ENCODE assay signal across 19 cellular contexts in the genomic region with DNA sequence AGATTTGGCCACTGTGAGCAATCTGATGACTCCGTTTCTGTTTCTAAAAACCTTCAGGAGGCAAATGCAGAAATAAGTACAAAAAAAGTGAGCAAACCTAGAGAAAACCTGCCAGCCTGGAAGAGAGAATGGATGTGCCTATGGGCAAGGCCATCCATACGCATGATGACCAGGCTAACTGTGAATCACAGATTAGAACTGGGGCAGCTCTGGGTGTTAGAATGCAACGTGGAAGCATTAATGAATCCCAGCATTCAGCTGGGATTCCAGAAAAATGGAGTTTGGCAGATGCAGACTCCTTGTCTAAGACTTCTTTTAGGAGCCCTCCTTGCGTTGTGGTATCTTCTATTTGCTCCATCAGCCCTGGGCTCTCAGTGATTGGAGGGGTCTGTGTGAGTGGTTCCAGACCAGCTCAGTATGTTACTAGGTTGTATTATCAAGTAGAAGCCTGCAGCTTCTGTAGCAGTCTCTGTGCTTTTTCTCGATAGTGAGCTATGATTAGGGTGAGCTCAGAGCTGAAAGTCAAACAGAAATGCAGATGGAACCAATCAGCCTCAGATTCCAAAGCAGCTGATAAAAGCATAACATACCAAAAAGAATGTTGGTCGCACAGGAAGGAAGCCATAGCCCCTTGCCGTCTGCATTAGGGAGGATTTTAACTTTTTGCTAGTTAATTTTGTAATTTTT.
DNase-seq lines count a peak whose midpoint lies in the region; ATAC-seq, FAIRE-seq and TF ChIP-seq lines count a peak whose summit lies in the region.
"Had no signal": no experiment of that assay in that cellular context is flagged by ENCODE, and none has a peak within 500 bp of the region (broad histone marks: within the 10 kb centered on the region; RNA-seq: fewer than 3 reads in every experiment).

No MANE protein-coding gene starts in this region.

- H3K4me1 ChIP-seq in HUES48 (ENCODE audit: control insufficient read depth, insufficient read depth, low read length): peaks cover 20% of the 10 kb centered on the region
- H3K4me1 ChIP-seq in lower lobe of right lung: peaks cover 20% of the 10 kb centered on the region
- H3K4me1 ChIP-seq in uterus: no peaks in the 10 kb centered on the region
- H3K4me1 ChIP-seq in gastroesophageal sphincter: no peaks in the 10 kb centered on the region
- H3K4me1 ChIP-seq: parathyroid adenoma had no signal

- H3K4me3 ChIP-seq in HUES48 (ENCODE audit: low read depth, low read length) (no peak overlapping the region), lower lobe of right lung (no peak overlapping the region), uterus (no peak overlapping the region), gastroesophageal sphincter (no peak overlapping the region)
- H3K4me3 ChIP-seq: stomach had no signal

- H3K27ac ChIP-seq in HUES48 (ENCODE audit: low read depth, low read length) (peak overlapping the region; percentile 33), lower lobe of right lung (peak overlapping the region; percentile 53), uterus (no peak overlapping the region), gastroesophageal sphincter (no peak overlapping the region)
- H3K27ac ChIP-seq: parathyroid adenoma had no signal

- WGBS in gastroesophageal sphincter (ENCODE audit: low coverage in 1 of 2), 2 donors: 44 to 51% methylated on average over 5 to 6 of the region's 7 CpGs

- H3K27me3 ChIP-seq in HUES48 (ENCODE audit: control insufficient read depth, insufficient read depth, low read length) (no peaks in the 10 kb centered on the region), lower lobe of right lung (ENCODE audit: low read depth) (no peaks in the 10 kb centered on the region), uterus (no peaks in the 10 kb centered on the region), gastroesophageal sphincter (no peaks in the 10 kb centered on the region)
- H3K27me3 ChIP-seq: stomach had no signal

- no peaks in the 10 kb centered on the region for H3K36me3 ChIP-seq in HUES48 (ENCODE audit: control insufficient read depth, insufficient read depth, low read length)
- no peaks in the 10 kb centered on the region for H3K36me3 ChIP-seq in lower lobe of right lung
- no peaks in the 10 kb centered on the region for H3K36me3 ChIP-seq in uterus
- H3K36me3 ChIP-seq in gastroesophageal sphincter: no peaks in the 10 kb centered on the region
- H3K36me3 ChIP-seq: stomach had no signal

- peak; percentile 59 for FAIRE-seq in endometrium (lab: Jason Lieb, UNC)

- no peak for ATAC-seq in lower lobe of right lung
- no peak for ATAC-seq in gastroesophageal sphincter
- ATAC-seq in HG03342 (IDR thresholded peaks at IDR 0.05; ENCODE audit: unreplicated experiment): no peak
- no peak for ATAC-seq in GM19397 (IDR thresholded peaks at IDR 0.05; ENCODE audit: unreplicated experiment)

- intact Hi-C loops in lower lobe of right lung (cut with DNase I): no loop called here
- intact Hi-C loops in uterus (cut with DNase I; ENCODE audit: low total_unique reads): no loop called here

- no peak overlapping the region for H3K9ac ChIP-seq in HUES48 (ENCODE audit: low read depth, low read length)
- H3K9ac ChIP-seq: parathyroid adenoma had no signal

- TF ChIP-seq POLR2A in uterus (IDR thresholded peaks at IDR 0.05) (no peak), gastroesophageal sphincter (IDR thresholded peaks at IDR 0.05) (no peak)

- TF ChIP-seq CTCF in AG09319 (IDR thresholded peaks at IDR 0.05; ENCODE audit: low read depth, low read length) (no peak), lower lobe of right lung (IDR thresholded peaks at IDR 0.05) (no peak), uterus (IDR thresholded peaks at IDR 0.05) (no peak), gastroesophageal sphincter (IDR thresholded peaks at IDR 0.05) (no peak)

- TF ChIP-seq EP300 in gastroesophageal sphincter (IDR thresholded peaks at IDR 0.05): no peak

- DNase-seq in AG09319 (ENCODE audit: extremely low read depth, low read depth): peak; percentile 44
- DNase-seq in lower lobe of right lung: no peak
- DNase-seq in uterus: no peak
- DNase-seq: activated CD4-positive, alpha-beta T cell treated with anti-CD3 and anti-CD28 coated beads, Interleukin-2, amount 50 U/mL, for 4 hours; activated naive CD8-positive, alpha-beta T cell treated with anti-CD3 and anti-CD28 coated beads, Interleukin-2, amount 10 ng/mL, durations not matched to agents 7 days and 5 days; activated T-cell treated with anti-CD3 and anti-CD28 coated beads, Interleukin-2, amount 50 U/mL, for 48 hours; DMS79 treated with DMSO at 0.1 percent for 48 hours; glutamatergic neuron; kidney glomerular epithelial cell; NCI-H2029 treated with DMSO at 0.1 percent for 48 hours; NCI-H524 treated with DMSO at 0.1 percent for 48 hours; stimulated activated CD4-positive, alpha-beta T cell treated with anti-CD3 and anti-CD28 coated beads, Interleukin-12 subunit alpha, Interleukin-12 subunit beta, amount 100 ng/mL, for 4 hours; stomach had no signal

- peaks cover 4% of the 10 kb centered on the region; the same call in 1 of the 2 replicates for H3K9me3 ChIP-seq in HUES48 (ENCODE audit: control insufficient read depth, insufficient read depth, low read length)
- peaks cover 13% of the 10 kb centered on the region for H3K9me3 ChIP-seq in lower lobe of right lung
- H3K9me3 ChIP-seq in uterus: no peaks in the 10 kb centered on the region
- H3K9me3 ChIP-seq in gastroesophageal sphincter: peaks cover 0 to 22% (median 0%) of the 10 kb centered on the region in 3 donors

Comparison
In these comparisons a context has a peak if more than half of its experiments do, and no peak if none do; other contexts are left out.
1. H3K27ac ChIP-seq: peak in HUES48 (single experiment) and lower lobe of right lung (single experiment); none in uterus (0 of 2) and gastroesophageal sphincter (0 of 4).